ENCODE assay signal across 18 cellular contexts in genomic region chr3:62479276-62479675, GRCh38.
DNase-seq lines count a peak whose midpoint lies in the region; ATAC-seq, FAIRE-seq and TF ChIP-seq lines count a peak whose summit lies in the region.
"Had no signal": no experiment of that assay in that cellular context is flagged by ENCODE, and none has a peak within 500 bp of the region (broad histone marks: within the 10 kb centered on the region; RNA-seq: fewer than 3 reads in every experiment).

No MANE protein-coding gene starts in this region.

- H4K91ac ChIP-seq in H1 (replicated peaks; ENCODE audit: insufficient read length, low read length), result no peak overlapping the region

- no TSS peak for BruUV-seq in OCI-LY7 (replicated peaks; lab: Mats Ljungman, UMichigan)

- no peak overlapping the region for H2BK15ac ChIP-seq in H1 (ENCODE audit: low read length)

- no peak for TF ChIP-seq RAD21 in H1 (IDR thresholded peaks at IDR 0.05 in 1 of 2, conservative IDR thresholded peaks at IDR 0.05 in 1 of 2; ENCODE audit: low read depth in 2 of 2, low read length in 2 of 2)

- H4K8ac ChIP-seq in H1 (ENCODE audit: extremely low read depth, insufficient read depth, low read length), result no peak overlapping the region

- H3K36me3 ChIP-seq in H1 (ENCODE audit: control insufficient read depth in 2 of 4, insufficient read depth in 4 of 4, low read length in 3 of 4), result no peaks in the 10 kb centered on the region
- H3K36me3 ChIP-seq in OCI-LY7 (ENCODE audit: insufficient read depth, low read length), result no peaks in the 10 kb centered on the region

- no peaks in the 10 kb centered on the region for H3K79me1 ChIP-seq in H1 (ENCODE audit: low read depth, low read length)

- H3K56ac ChIP-seq in H1 (replicated peaks; ENCODE audit: insufficient read length, low read depth, low read length), result no peak overlapping the region

- CTCF ChIA-PET in H1 (lab: Charles Lee; ENCODE audit: partially characterized antibody) (interaction anchor here (1.2 to 2.0 kb wide), 3 partner anchors 14 to 17 kb away, joined by 3 to 5 read pairs (median 4); no protein-coding TSS in a partner anchor), OCI-LY7 (lab: Charles Lee; ENCODE audit: unreplicated experiment) (no interaction called here)

- H3K4me3 ChIP-seq in H1 (ENCODE audit: extremely low read depth in 1 of 4, insufficient read depth in 2 of 4, low read depth in 3 of 4, low read length in 4 of 4) (no peak overlapping the region), OCI-LY7 (ENCODE audit: low read depth, low read length, poor library complexity, severe bottlenecking) (no peak overlapping the region)
- H3K4me3 ChIP-seq: GM12878 had no signal

- intact Hi-C loops in OCI-LY7 (cut with micrococcal nuclease; ENCODE audit: unreplicated experiment), result no loop called here

- H2AFZ ChIP-seq in H1 (ENCODE audit: low read length) (no peak overlapping the region), OCI-LY7 (ENCODE audit: low read length) (no peak overlapping the region)

- TF ChIP-seq CTCF in H1 (IDR thresholded peaks at IDR 0.05; ENCODE audit: control extremely low read depth in 1 of 3, insufficient read depth in 1 of 3, low read depth in 1 of 3, low read length in 3 of 3) (no peak), GM10266 (IDR thresholded peaks at IDR 0.05; ENCODE audit: control insufficient read depth, insufficient read depth, low read depth, missing control alignments) (no peak), OCI-LY7 (conservative IDR thresholded peaks at IDR 0.05; ENCODE audit: low read length) (no peak)

- H3K4me1 ChIP-seq in H1 (replicated peaks in 1 of 4; ENCODE audit: control insufficient read depth in 3 of 4, insufficient read depth in 4 of 4, low read length in 3 of 4), result peaks cover 0 to 3% (median 2%) of the 10 kb centered on the region in 4 experiments; a peak in 4 of 7 replicates
- H3K4me1 ChIP-seq in OCI-LY7 (ENCODE audit: insufficient read depth, low read length, poor library complexity, severe bottlenecking), result peaks cover 12% of the 10 kb centered on the region
- H3K4me1 ChIP-seq: Caco-2 had no signal

- H3K4ac ChIP-seq in H1 (replicated peaks; ENCODE audit: insufficient read length, low read depth, low read length), result no peak overlapping the region

- POLR2A ChIA-PET in H1 (lab: Charles Lee; ENCODE audit: partially characterized antibody), result interaction anchor here (0.6 to 1.3 kb wide), 2 partner anchors 10 to 111 kb away, joined by 3 to 4 read pairs; no protein-coding TSS in a partner anchor
- POLR2A ChIA-PET in OCI-LY7 (lab: Charles Lee), result interaction anchor here (0.8 to 2.6 kb wide), 5 partner anchors 8 to 1396 kb away, joined by 3 to 11 read pairs (median 5); no protein-coding TSS in a partner anchor

- no peak overlapping the region for H2BK20ac ChIP-seq in H1 (ENCODE audit: low read length)

- no peak for ATAC-seq in GM19452 (IDR thresholded peaks at IDR 0.05; ENCODE audit: unreplicated experiment)
- ATAC-seq: CD8-positive, alpha-beta T cell; GM12878 had no signal

- no peak overlapping the region for H3K18ac ChIP-seq in H1 (ENCODE audit: extremely low read depth, low read length)

- no peaks in the 10 kb centered on the region for H3K79me2 ChIP-seq in H1 (ENCODE audit: control insufficient read depth in 1 of 2, insufficient read depth in 2 of 2, low read length in 2 of 2)
- H3K79me2 ChIP-seq in OCI-LY7 (ENCODE audit: insufficient read depth, low read depth, low read length), result no peaks in the 10 kb centered on the region

- H3K23me2 ChIP-seq in H1 (ENCODE audit: low read depth, low read length), result no peaks in the 10 kb centered on the region

- no peak overlapping the region for H2BK5ac ChIP-seq in H1 (ENCODE audit: low read depth, low read length)

- no peak overlapping the region for H4K5ac ChIP-seq in H1 (ENCODE audit: insufficient read length, low read depth, low read length)

- DNase-seq in NCI-H1694 (lab: John Stamatoyannopoulos, UW) (peak; percentile 22), NCI-H2227 (lab: John Stamatoyannopoulos, UW; ENCODE audit: unreplicated experiment) (peak; percentile 45), H1 (ENCODE audit: low read depth in 1 of 2, low spot score in 2 of 2) (no peak), GM10266 (ENCODE audit: extremely low spot score) (no peak), OCI-LY7 (ENCODE audit: low spot score) (no peak)
- DNase-seq: C1 segment of cervical spinal cord; Caco-2; CD4-positive, CD25-positive, alpha-beta regulatory T cell; CD8-positive, alpha-beta T cell; DMS153; DND-41; GOT3; H7; HCEC 1CT had no signal

- H2BK12ac ChIP-seq in H1 (ENCODE audit: low read depth, low read length), result no peak overlapping the region

- no peaks in the 10 kb centered on the region for H3K27me3 ChIP-seq in H1 (replicated peaks in 1 of 4; ENCODE audit: control insufficient read depth in 3 of 4, extremely low read depth in 1 of 4, insufficient read depth in 3 of 4, low read length in 3 of 4)

- H3K23ac ChIP-seq in H1 (ENCODE audit: insufficient read length), result no peak overlapping the region

- no peaks in the 10 kb centered on the region for H4K20me1 ChIP-seq in H1 (replicated peaks in 1 of 2; ENCODE audit: control insufficient read depth in 1 of 2, insufficient read depth in 2 of 2, low read length in 2 of 2)
- no peaks in the 10 kb centered on the region for H4K20me1 ChIP-seq in OCI-LY7 (ENCODE audit: insufficient read depth, low read length)

- no peak for TF ChIP-seq EP300 in H1 (IDR thresholded peaks at IDR 0.05; ENCODE audit: borderline replicate concordance in 1 of 2, low read depth in 2 of 2, low read length in 2 of 2)

- H3K4me2 ChIP-seq in H1 (ENCODE audit: insufficient read depth in 1 of 2, low read depth in 2 of 2, low read length in 2 of 2) (no peak overlapping the region), OCI-LY7 (ENCODE audit: low read length) (no peak overlapping the region)

- no peaks in the 10 kb centered on the region for H3K9me2 ChIP-seq in OCI-LY7 (ENCODE audit: insufficient read depth, low read length)

- no peak for TF ChIP-seq POLR2A in H1 (IDR thresholded peaks at IDR 0.05; ENCODE audit: control extremely low read depth in 1 of 2, low read depth in 2 of 2, low read length in 2 of 2)

- H3K9ac ChIP-seq in H1 (replicated peaks in 1 of 4; ENCODE audit: extremely low read depth in 1 of 4, low read depth in 3 of 4, low read length in 3 of 4), result no peak overlapping the region

- H3K27ac ChIP-seq in H1 (ENCODE audit: low read depth, low read length) (no peak overlapping the region), OCI-LY7 (ENCODE audit: low read depth, low read length, poor library complexity, severe bottlenecking) (no peak overlapping the region)

- no peak for FAIRE-seq in H1 (lab: Jason Lieb, UNC)
- FAIRE-seq: G401.6, GM12878, GM19239 had no signal

- WGBS in H1 (ENCODE audit: extremely low coverage in 1 of 2, insufficient coverage in 1 of 2, insufficient read length in 1 of 2, insufficient replicate concordance in 2 of 2, low coverage in 1 of 2, low lambda C conversion rate in 2 of 2, missing lambda C conversion rate in 1 of 2), 2 experiments, result 87% methylated on average over 7 of the region's 7 CpGs; no CpG with 5 or more reads in 1 of the 2 experiments

- H3K9me3 ChIP-seq in H1 (ENCODE audit: insufficient read depth in 2 of 2, low read depth in 1 of 2, low read length in 1 of 2), result no peaks in the 10 kb centered on the region
- H3K9me3 ChIP-seq in OCI-LY7 (ENCODE audit: low read length), result no peaks in the 10 kb centered on the region
- H3K9me3 ChIP-seq: Caco-2 had no signal

- H3K14ac ChIP-seq in H1 (ENCODE audit: insufficient read length), result no peak overlapping the region

- H2BK120ac ChIP-seq in H1 (replicated peaks; ENCODE audit: low read depth, low read length), result no peak overlapping the region

- 0 out of 2 replicates have a peak overlapping the region, but pooled peaks have one; percentile 56 for H2AK5ac ChIP-seq in H1 (ENCODE audit: low read depth, low read length)

TF ChIP-seq in H1, 55 proteins besides CTCF, POLR2A, EP300 and RAD21:
- no peak for TF ChIP-seq EGR1 (IDR thresholded peaks at IDR 0.05; ENCODE audit: borderline replicate concordance, low read depth, low read length)
- TF ChIP-seq HDAC6 (IDR thresholded peaks at IDR 0.05; ENCODE audit: low read depth, low read length), result no peak
- no peak for TF ChIP-seq RXRA (IDR thresholded peaks at IDR 0.05; ENCODE audit: insufficient read depth, low read depth, low read length)

Comparison
In these comparisons a context has a peak if more than half of its experiments do, and no peak if none do; other contexts are left out.
1. DNase-seq: peak in NCI-H1694 (single experiment) and NCI-H2227 (single experiment); none in H1 (0 of 2), GM10266 (single experiment) and OCI-LY7 (single experiment).